Comparison of ENCODE assay signal across 1 cellular context in the genomic region with DNA sequence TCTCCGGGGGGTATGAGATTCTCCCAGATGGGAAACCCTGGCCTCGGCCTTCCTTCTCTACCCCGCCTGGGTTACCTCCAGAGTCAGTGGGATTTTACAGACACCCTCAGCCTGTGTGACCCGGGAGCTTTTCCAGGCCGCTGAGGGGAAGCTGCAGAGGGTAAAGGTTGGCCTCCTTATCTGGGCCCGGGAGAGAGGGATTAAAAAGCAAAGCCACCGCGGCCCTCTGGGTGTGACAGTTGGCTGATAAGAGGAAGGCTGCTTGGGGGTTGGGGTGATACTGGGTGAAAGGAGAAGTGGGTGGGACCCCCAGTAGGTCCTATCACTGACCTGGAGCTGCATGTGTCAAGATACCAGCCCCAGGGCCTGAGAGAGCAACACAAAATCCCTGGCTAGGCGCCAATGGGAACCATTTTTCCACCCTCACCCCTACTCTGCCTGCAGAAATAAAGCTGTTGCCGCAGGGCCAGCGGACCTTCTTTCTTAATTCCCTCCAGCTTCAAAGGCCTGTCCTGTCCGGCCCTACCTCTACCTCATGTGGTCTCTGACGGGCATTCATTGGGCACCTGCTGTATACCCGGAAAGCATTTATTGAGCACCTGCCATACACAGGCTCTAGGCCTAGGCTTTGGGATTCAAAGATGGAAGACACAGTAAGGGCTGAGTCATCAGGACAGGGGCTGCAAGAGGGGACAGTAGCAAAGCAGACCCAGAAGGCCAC.
A peak's percentile ranks its signal among the peaks of the same experiment; 100 is the strongest.
TF ChIP-seq lines count a peak whose summit lies in the region.

No MANE protein-coding gene starts in this region.

TF ChIP-seq in HepG2, 621 proteins besides CTCF, POLR2A, EP300 and RAD21 (continued from another document and continues in another):
- TF ChIP-seq DPF2 (CRISPR knock-in tag; IDR thresholded peaks at IDR 0.05; ENCODE audit: borderline replicate concordance, low read depth) (peak; percentile 94), SYNCRIP (IDR thresholded peaks at IDR 0.05; ENCODE audit: insufficient read depth, low read depth, low read length) (no peak), ZNF652 (CRISPR knock-in tag; IDR thresholded peaks at IDR 0.05; ENCODE audit: borderline replicate concordance, low read depth) (no peak), ZNF672 (CRISPR knock-in tag; IDR thresholded peaks at IDR 0.05) (no peak), FOXC1 (CRISPR knock-in tag; IDR thresholded peaks at IDR 0.05; ENCODE audit: borderline replicate concordance) (peak; percentile 64; the same call in 1 of the 2 replicates), BHLHE40 (IDR thresholded peaks at IDR 0.05; ENCODE audit: low read length) (peak; percentile 56; the same call in 1 of the 2 replicates), ZNF33A (CRISPR knock-in tag; IDR thresholded peaks at IDR 0.05; ENCODE audit: borderline replicate concordance) (no peak), HOXA7 (CRISPR knock-in tag; IDR thresholded peaks at IDR 0.05) (no peak), ZNF263 (CRISPR knock-in tag; IDR thresholded peaks at IDR 0.05) (peak; percentile 63), RAD51 (IDR thresholded peaks at IDR 0.05; ENCODE audit: borderline replicate concordance) (no peak), ZNF496 (CRISPR knock-in tag; IDR thresholded peaks at IDR 0.05; ENCODE audit: insufficient replicate concordance) (no peak), SP4 (CRISPR knock-in tag; IDR thresholded peaks at IDR 0.05) (peak; percentile 82), ZNF552 (CRISPR knock-in tag; IDR thresholded peaks at IDR 0.05; ENCODE audit: borderline replicate concordance) (no peak; the same call in 1 of the 2 replicates), HHEX (CRISPR knock-in tag; IDR thresholded peaks at IDR 0.05) (peak; percentile 79), MED13 (CRISPR knock-in tag; IDR thresholded peaks at IDR 0.05) (peak; percentile 99), IKZF1 (IDR thresholded peaks at IDR 0.05) (no peak), ZBTB7B (CRISPR knock-in tag; IDR thresholded peaks at IDR 0.05) (peak; percentile 100), ZNF207 (IDR thresholded peaks at IDR 0.05; ENCODE audit: borderline replicate concordance) (no peak), ZNF343 (CRISPR knock-in tag; IDR thresholded peaks at IDR 0.05) (peak; percentile 97), KAT8 (CRISPR knock-in tag; IDR thresholded peaks at IDR 0.05) (no peak; the same call in 1 of the 2 replicates), AHR (CRISPR knock-in tag; IDR thresholded peaks at IDR 0.05) (0 out of 2 replicates have a peak, but pooled peaks have one; percentile 45), GFI1 (CRISPR knock-in tag; IDR thresholded peaks at IDR 0.05; ENCODE audit: borderline replicate concordance) (peak; percentile 96), SP5 (CRISPR knock-in tag; IDR thresholded peaks at IDR 0.05; ENCODE audit: borderline replicate concordance, low read depth) (peak; percentile 99), FLYWCH1 (CRISPR knock-in tag; IDR thresholded peaks at IDR 0.05) (no peak), AGO2 (optimal IDR thresholded peaks at IDR 0.05; ENCODE audit: low read depth, low read length) (no peak), ARNTL (CRISPR knock-in tag; IDR thresholded peaks at IDR 0.05) (peak; percentile 94), RBAK (CRISPR knock-in tag; IDR thresholded peaks at IDR 0.05) (no peak), ERF (CRISPR knock-in tag; IDR thresholded peaks at IDR 0.05) (peak; percentile 88; the same call in 1 of the 2 replicates), MTA1 (CRISPR knock-in tag; IDR thresholded peaks at IDR 0.05; ENCODE audit: borderline replicate concordance) (peak; percentile 90; the same call in 1 of the 2 replicates), ZNF569 (CRISPR knock-in tag; IDR thresholded peaks at IDR 0.05; ENCODE audit: borderline replicate concordance) (no peak), POGZ (CRISPR knock-in tag; IDR thresholded peaks at IDR 0.05) (no peak), ZNF749 (CRISPR knock-in tag; IDR thresholded peaks at IDR 0.05; ENCODE audit: borderline replicate concordance) (peak; percentile 87; the same call in 1 of the 2 replicates), NFYB (CRISPR knock-in tag; IDR thresholded peaks at IDR 0.05) (peak; percentile 61), SMYD3 (CRISPR knock-in tag; IDR thresholded peaks at IDR 0.05) (peak; percentile 54; the same call in 1 of the 2 replicates), ZNF792 (CRISPR knock-in tag; IDR thresholded peaks at IDR 0.05) (peak; percentile 95), REPIN1 (CRISPR knock-in tag; IDR thresholded peaks at IDR 0.05; ENCODE audit: borderline replicate concordance, low read depth) (peak; percentile 94), KAT7 (CRISPR knock-in tag; IDR thresholded peaks at IDR 0.05; ENCODE audit: borderline replicate concordance) (peak; percentile 57; the same call in 1 of the 2 replicates), DMAP1 (CRISPR knock-in tag; IDR thresholded peaks at IDR 0.05) (peak; percentile 73), MEIS1 (CRISPR knock-in tag; IDR thresholded peaks at IDR 0.05; ENCODE audit: borderline replicate concordance) (peak; percentile 97), ZNF225 (CRISPR knock-in tag; IDR thresholded peaks at IDR 0.05) (peak; percentile 38; the same call in 1 of the 2 replicates), HOXA5 (CRISPR knock-in tag; IDR thresholded peaks at IDR 0.05) (no peak; the same call in 1 of the 2 replicates), ZNF572 (CRISPR knock-in tag; IDR thresholded peaks at IDR 0.05) (no peak), GABPB1 (CRISPR knock-in tag; IDR thresholded peaks at IDR 0.05) (peak; percentile 52; the same call in 1 of the 2 replicates), HES4 (CRISPR knock-in tag; IDR thresholded peaks at IDR 0.05; ENCODE audit: borderline replicate concordance) (peak; percentile 62; the same call in 1 of the 2 replicates), ARNT (IDR thresholded peaks at IDR 0.05) (no peak), TSC22D2 (CRISPR knock-in tag; IDR thresholded peaks at IDR 0.05; ENCODE audit: borderline replicate concordance) (no peak; the same call in 1 of the 2 replicates), SALL1 (CRISPR knock-in tag; IDR thresholded peaks at IDR 0.05) (peak; percentile 95), BCL6 (CRISPR knock-in tag; IDR thresholded peaks at IDR 0.05) (peak; percentile 92), ZNF329 (CRISPR knock-in tag; IDR thresholded peaks at IDR 0.05; ENCODE audit: low read depth) (no peak), ZBTB7A (CRISPR knock-in tag; IDR thresholded peaks at IDR 0.05) (no peak), KLF16 (CRISPR knock-in tag; IDR thresholded peaks at IDR 0.05) (peak in 1 of 2 experiments; percentile 60; a peak in 1 of 4 replicates), SAFB2 (CRISPR knock-in tag; IDR thresholded peaks at IDR 0.05; ENCODE audit: borderline replicate concordance, low read depth) (peak; percentile 60; the same call in 1 of the 2 replicates)
- TF ChIP-seq, protein P1, sequence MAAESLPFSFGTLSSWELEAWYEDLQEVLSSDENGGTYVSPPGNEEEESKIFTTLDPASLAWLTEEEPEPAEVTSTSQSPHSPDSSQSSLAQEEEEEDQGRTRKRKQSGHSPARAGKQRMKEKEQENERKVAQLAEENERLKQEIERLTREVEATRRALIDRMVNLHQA (CRISPR knock-in tag; IDR thresholded peaks at IDR 0.05): no peak
- TF ChIP-seq, protein P2, sequence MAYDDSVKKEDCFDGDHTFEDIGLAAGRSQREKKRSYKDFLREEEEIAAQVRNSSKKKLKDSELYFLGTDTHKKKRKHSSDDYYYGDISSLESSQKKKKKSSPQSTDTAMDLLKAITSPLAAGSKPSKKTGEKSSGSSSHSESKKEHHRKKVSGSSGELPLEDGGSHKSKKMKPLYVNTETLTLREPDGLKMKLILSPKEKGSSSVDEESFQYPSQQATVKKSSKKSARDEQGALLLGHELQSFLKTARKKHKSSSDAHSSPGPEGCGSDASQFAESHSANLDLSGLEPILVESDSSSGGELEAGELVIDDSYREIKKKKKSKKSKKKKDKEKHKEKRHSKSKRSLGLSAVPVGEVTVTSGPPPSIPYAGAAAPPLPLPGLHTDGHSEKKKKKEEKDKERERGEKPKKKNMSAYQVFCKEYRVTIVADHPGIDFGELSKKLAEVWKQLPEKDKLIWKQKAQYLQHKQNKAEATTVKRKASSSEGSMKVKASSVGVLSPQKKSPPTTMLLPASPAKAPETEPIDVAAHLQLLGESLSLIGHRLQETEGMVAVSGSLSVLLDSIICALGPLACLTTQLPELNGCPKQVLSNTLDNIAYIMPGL (CRISPR knock-in tag; IDR thresholded peaks at IDR 0.05; ENCODE audit: borderline replicate concordance in 1 of 2, low read depth in 1 of 2): peak; percentile 50 to 56; a peak in 3 of 4 replicates
- TF ChIP-seq, protein P3, sequence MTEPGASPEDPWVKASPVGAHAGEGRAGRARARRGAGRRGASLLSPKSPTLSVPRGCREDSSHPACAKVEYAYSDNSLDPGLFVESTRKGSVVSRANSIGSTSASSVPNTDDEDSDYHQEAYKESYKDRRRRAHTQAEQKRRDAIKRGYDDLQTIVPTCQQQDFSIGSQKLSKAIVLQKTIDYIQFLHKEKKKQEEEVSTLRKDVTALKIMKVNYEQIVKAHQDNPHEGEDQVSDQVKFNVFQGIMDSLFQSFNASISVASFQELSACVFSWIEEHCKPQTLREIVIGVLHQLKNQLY (CRISPR knock-in tag; IDR thresholded peaks at IDR 0.05): peak; percentile 86; the same call in 1 of the 2 replicates
- TF ChIP-seq, protein P4, sequence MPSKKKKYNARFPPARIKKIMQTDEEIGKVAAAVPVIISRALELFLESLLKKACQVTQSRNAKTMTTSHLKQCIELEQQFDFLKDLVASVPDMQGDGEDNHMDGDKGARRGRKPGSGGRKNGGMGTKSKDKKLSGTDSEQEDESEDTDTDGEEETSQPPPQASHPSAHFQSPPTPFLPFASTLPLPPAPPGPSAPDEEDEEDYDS (CRISPR knock-in tag; IDR thresholded peaks at IDR 0.05): peak; percentile 77
- TF ChIP-seq, protein P5, sequence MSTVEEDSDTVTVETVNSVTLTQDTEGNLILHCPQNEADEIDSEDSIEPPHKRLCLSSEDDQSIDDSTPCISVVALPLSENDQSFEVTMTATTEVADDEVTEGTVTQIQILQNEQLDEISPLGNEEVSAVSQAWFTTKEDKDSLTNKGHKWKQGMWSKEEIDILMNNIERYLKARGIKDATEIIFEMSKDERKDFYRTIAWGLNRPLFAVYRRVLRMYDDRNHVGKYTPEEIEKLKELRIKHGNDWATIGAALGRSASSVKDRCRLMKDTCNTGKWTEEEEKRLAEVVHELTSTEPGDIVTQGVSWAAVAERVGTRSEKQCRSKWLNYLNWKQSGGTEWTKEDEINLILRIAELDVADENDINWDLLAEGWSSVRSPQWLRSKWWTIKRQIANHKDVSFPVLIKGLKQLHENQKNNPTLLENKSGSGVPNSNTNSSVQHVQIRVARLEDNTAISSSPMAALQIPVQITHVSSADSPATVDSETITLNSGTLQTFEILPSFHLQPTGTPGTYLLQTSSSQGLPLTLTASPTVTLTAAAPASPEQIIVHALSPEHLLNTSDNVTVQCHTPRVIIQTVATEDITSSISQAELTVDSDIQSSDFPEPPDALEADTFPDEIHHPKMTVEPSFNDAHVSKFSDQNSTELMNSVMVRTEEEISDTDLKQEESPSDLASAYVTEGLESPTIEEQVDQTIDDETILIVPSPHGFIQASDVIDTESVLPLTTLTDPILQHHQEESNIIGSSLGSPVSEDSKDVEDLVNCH (CRISPR knock-in tag; IDR thresholded peaks at IDR 0.05): no peak
- TF ChIP-seq, protein P6, sequence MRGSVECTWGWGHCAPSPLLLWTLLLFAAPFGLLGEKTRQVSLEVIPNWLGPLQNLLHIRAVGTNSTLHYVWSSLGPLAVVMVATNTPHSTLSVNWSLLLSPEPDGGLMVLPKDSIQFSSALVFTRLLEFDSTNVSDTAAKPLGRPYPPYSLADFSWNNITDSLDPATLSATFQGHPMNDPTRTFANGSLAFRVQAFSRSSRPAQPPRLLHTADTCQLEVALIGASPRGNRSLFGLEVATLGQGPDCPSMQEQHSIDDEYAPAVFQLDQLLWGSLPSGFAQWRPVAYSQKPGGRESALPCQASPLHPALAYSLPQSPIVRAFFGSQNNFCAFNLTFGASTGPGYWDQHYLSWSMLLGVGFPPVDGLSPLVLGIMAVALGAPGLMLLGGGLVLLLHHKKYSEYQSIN (CRISPR knock-in tag; IDR thresholded peaks at IDR 0.05; ENCODE audit: borderline replicate concordance): no peak
- TF ChIP-seq, protein P7, sequence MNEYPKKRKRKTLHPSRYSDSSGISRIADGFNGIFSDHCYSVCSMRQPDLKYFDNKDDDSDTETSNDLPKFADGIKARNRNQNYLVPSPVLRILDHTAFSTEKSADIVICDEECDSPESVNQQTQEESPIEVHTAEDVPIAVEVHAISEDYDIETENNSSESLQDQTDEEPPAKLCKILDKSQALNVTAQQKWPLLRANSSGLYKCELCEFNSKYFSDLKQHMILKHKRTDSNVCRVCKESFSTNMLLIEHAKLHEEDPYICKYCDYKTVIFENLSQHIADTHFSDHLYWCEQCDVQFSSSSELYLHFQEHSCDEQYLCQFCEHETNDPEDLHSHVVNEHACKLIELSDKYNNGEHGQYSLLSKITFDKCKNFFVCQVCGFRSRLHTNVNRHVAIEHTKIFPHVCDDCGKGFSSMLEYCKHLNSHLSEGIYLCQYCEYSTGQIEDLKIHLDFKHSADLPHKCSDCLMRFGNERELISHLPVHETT (CRISPR knock-in tag; conservative IDR thresholded peaks at IDR 0.05): no peak; the same call in none of the 2 replicates
- TF ChIP-seq, protein P8, sequence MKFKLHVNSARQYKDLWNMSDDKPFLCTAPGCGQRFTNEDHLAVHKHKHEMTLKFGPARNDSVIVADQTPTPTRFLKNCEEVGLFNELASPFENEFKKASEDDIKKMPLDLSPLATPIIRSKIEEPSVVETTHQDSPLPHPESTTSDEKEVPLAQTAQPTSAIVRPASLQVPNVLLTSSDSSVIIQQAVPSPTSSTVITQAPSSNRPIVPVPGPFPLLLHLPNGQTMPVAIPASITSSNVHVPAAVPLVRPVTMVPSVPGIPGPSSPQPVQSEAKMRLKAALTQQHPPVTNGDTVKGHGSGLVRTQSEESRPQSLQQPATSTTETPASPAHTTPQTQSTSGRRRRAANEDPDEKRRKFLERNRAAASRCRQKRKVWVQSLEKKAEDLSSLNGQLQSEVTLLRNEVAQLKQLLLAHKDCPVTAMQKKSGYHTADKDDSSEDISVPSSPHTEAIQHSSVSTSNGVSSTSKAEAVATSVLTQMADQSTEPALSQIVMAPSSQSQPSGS (CRISPR knock-in tag; IDR thresholded peaks at IDR 0.05): peak; percentile 89
- TF ChIP-seq, protein P9, sequence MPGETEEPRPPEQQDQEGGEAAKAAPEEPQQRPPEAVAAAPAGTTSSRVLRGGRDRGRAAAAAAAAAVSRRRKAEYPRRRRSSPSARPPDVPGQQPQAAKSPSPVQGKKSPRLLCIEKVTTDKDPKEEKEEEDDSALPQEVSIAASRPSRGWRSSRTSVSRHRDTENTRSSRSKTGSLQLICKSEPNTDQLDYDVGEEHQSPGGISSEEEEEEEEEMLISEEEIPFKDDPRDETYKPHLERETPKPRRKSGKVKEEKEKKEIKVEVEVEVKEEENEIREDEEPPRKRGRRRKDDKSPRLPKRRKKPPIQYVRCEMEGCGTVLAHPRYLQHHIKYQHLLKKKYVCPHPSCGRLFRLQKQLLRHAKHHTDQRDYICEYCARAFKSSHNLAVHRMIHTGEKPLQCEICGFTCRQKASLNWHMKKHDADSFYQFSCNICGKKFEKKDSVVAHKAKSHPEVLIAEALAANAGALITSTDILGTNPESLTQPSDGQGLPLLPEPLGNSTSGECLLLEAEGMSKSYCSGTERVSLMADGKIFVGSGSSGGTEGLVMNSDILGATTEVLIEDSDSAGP (CRISPR knock-in tag; IDR thresholded peaks at IDR 0.05; ENCODE audit: borderline replicate concordance): peak; percentile 6; the same call in 1 of the 2 replicates
- TF ChIP-seq, protein P10, sequence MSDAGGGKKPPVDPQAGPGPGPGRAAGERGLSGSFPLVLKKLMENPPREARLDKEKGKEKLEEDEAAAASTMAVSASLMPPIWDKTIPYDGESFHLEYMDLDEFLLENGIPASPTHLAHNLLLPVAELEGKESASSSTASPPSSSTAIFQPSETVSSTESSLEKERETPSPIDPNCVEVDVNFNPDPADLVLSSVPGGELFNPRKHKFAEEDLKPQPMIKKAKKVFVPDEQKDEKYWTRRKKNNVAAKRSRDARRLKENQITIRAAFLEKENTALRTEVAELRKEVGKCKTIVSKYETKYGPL (CRISPR knock-in tag; IDR thresholded peaks at IDR 0.05): no peak
